ENCODE assay signal across 27 cellular contexts in genomic region chr19:3723110-3723488, GRCh38. TPM values are rescaled to one million over a fixed set of nuclear protein-coding genes. Genes with fewer than 3 reads are reported as not detected.
DNase-seq lines count a peak whose midpoint lies in the region; ATAC-seq and TF ChIP-seq lines count a peak whose summit lies in the region.
"Had no signal": no experiment of that assay in that cellular context is flagged by ENCODE, and none has a peak within 500 bp of the region (broad histone marks: within the 10 kb centered on the region; RNA-seq: fewer than 3 reads in every experiment).

No MANE protein-coding gene starts in this region.

- TF ChIP-seq CTCF in GM23338 (conservative IDR thresholded peaks at IDR 0.05; ENCODE audit: low read depth in 2 of 2) = no peak
- no peak for TF ChIP-seq CTCF in PC-9 (conservative IDR thresholded peaks at IDR 0.05)
- no peak for TF ChIP-seq CTCF in stomach (IDR thresholded peaks at IDR 0.05)
- no peak for TF ChIP-seq CTCF in PC-3 (conservative IDR thresholded peaks at IDR 0.05; ENCODE audit: low read depth, low read length)
- no peak for TF ChIP-seq CTCF in upper lobe of left lung (IDR thresholded peaks at IDR 0.05)

- ATAC-seq in GM23338 (no peak), PC-3 (no peak), upper lobe of left lung (ENCODE audit: low FRiP score in 2 of 2) (no peak), GM21737 (IDR thresholded peaks at IDR 0.05; ENCODE audit: unreplicated experiment) (no peak)
- ATAC-seq: left lobe of liver, T-helper 17 cell had no signal

- H3K27ac ChIP-seq in GM23338 (ENCODE audit: low read depth) (0 out of 2 replicates have a peak overlapping the region, but pooled peaks have one; percentile 76), PC-9 (peak overlapping the region; percentile 17; the same call in 1 of the 2 replicates), iPS-20b (ENCODE audit: low read length) (no peak overlapping the region), stomach (peak overlapping the region; percentile 78 to 88 (median 86)), PC-3 (ENCODE audit: low read length) (no peak overlapping the region), upper lobe of left lung (no peak overlapping the region)
- H3K27ac ChIP-seq: adrenal gland, SJSA1 had no signal

- no TSS peak for BruUV-seq in PC-9 (replicated peaks; lab: Mats Ljungman, UMichigan)
- BruUV-seq in PC-3 (replicated peaks; lab: Mats Ljungman, UMichigan) = no TSS peak

- CTCF ChIA-PET in PC-9 (lab: Charles Lee) = no interaction called here
- CTCF ChIA-PET in PC-3 (lab: Charles Lee) = no interaction called here

- H3K9me3 Mint-ChIP-seq in GM23338 = no peaks in the 10 kb centered on the region
- H3K9me3 Mint-ChIP-seq: activated T-helper 2 cell treated with anti-CD3 and anti-CD28 coated beads, Interferon-gamma antibody, Interleukin-2, Interleukin-4, amounts not matched to agents 10 μg/mL and 5 μg/mL and 100 μg/mL, durations not matched to agents 14 hours and 24 hours and 36 hours; neural crest cell; stimulated activated memory B cell treated with anti-CD40 and anti-IgM and Interleukin-4, amounts not matched to agents 10 μg/mL and 1 μg/mL and 100 μg/mL, for 72 hours had no signal

- no peaks in the 10 kb centered on the region for H3K36me3 Mint-ChIP-seq in GM23338 (ENCODE audit: low read depth)
- H3K36me3 Mint-ChIP-seq: stimulated activated memory B cell treated with anti-CD40 and anti-IgM and Interleukin-4, amounts not matched to agents 10 μg/mL and 1 μg/mL and 100 μg/mL, for 72 hours had no signal

- intact Hi-C loops in PC-9 (cut with micrococcal nuclease; ENCODE audit: unreplicated experiment) (no loop called here), stomach (cut with DNase I; ENCODE audit: low total_unique reads) (no loop called here), PC-3 (cut with micrococcal nuclease) (no loop called here)

- H3K4me3 Mint-ChIP-seq in GM23338 = peak overlapping the region; percentile 77
- H3K4me3 Mint-ChIP-seq: neural crest cell; stimulated activated memory B cell treated with anti-CD40 and anti-IgM and Interleukin-4, amounts not matched to agents 10 μg/mL and 1 μg/mL and 100 μg/mL, for 72 hours had no signal

- H3K9me3 ChIP-seq in PC-9 (ENCODE audit: insufficient read depth, low read depth) (no peaks in the 10 kb centered on the region), iPS-20b (ENCODE audit: insufficient read depth, low read depth, low read length) (no peaks in the 10 kb centered on the region), stomach (no peaks in the 10 kb centered on the region), PC-3 (ENCODE audit: low read length) (no peaks in the 10 kb centered on the region), upper lobe of left lung (no peaks in the 10 kb centered on the region)
- H3K9me3 ChIP-seq: adrenal gland had no signal

- H2AFZ ChIP-seq in GM23338 = no peak overlapping the region
- no peak overlapping the region for H2AFZ ChIP-seq in PC-9
- H2AFZ ChIP-seq in PC-3 (ENCODE audit: low read length) = no peak overlapping the region

- H3K36me3 ChIP-seq in GM23338 (ENCODE audit: insufficient read depth) (no peaks in the 10 kb centered on the region), PC-9 (ENCODE audit: low read depth) (no peaks in the 10 kb centered on the region), iPS-20b (ENCODE audit: insufficient read depth, low read depth, low read length) (no peaks in the 10 kb centered on the region), stomach (no peaks in the 10 kb centered on the region), PC-3 (ENCODE audit: low read depth, low read length) (no peaks in the 10 kb centered on the region), upper lobe of left lung (no peaks in the 10 kb centered on the region)
- H3K36me3 ChIP-seq: adrenal gland, SJSA1 had no signal

- H3K4me3 ChIP-seq in GM23338 (peak overlapping the region; percentile 83), PC-9 (peak overlapping the region; percentile 19; the same call in 1 of the 2 replicates), iPS-20b (ENCODE audit: low read length) (peak overlapping the region; percentile 78; the same call in 1 of the 2 replicates), stomach (peak overlapping the region in 2 of 4 donors; percentile 54 to 57), PC-3 (ENCODE audit: low read length) (no peak overlapping the region), upper lobe of left lung (no peak overlapping the region)
- H3K4me3 ChIP-seq: adrenal gland, SJSA1 had no signal

- no peak for TF ChIP-seq POLR2A in stomach (IDR thresholded peaks at IDR 0.05)
- no peak for TF ChIP-seq POLR2A in upper lobe of left lung (IDR thresholded peaks at IDR 0.05)

- H3K4me1 ChIP-seq in GM23338 (ENCODE audit: insufficient read depth) (peaks cover 15% of the 10 kb centered on the region; the same call in 1 of the 2 replicates), PC-9 (replicated peaks; ENCODE audit: insufficient read depth) (peaks cover 24% of the 10 kb centered on the region), iPS-20b (ENCODE audit: insufficient read depth, low read length) (no peaks in the 10 kb centered on the region; the same call in 1 of the 2 replicates), stomach (peaks cover 4 to 85% (median 58%) of the 10 kb centered on the region in 4 donors), PC-3 (ENCODE audit: insufficient read depth, low read length) (no peaks in the 10 kb centered on the region; the same call in 1 of the 2 replicates), upper lobe of left lung (peaks cover 16 to 31% (median 25%) of the 10 kb centered on the region in 4 donors)

- H3K27ac Mint-ChIP-seq in GM23338 = no peak overlapping the region; the same call in 1 of the 2 replicates
- H3K27ac Mint-ChIP-seq: activated T-helper 2 cell treated with anti-CD3 and anti-CD28 coated beads, Interferon-gamma antibody, Interleukin-2, Interleukin-4, amounts not matched to agents 10 μg/mL and 5 μg/mL and 100 μg/mL, durations not matched to agents 14 hours and 24 hours and 36 hours; stimulated activated memory B cell treated with anti-CD40 and anti-IgM and Interleukin-4, amounts not matched to agents 10 μg/mL and 1 μg/mL and 100 μg/mL, for 72 hours; T-helper 17 cell had no signal

- POLR2A ChIA-PET in PC-9 (lab: Charles Lee; ENCODE audit: unreplicated experiment) (no interaction called here), PC-3 (lab: Charles Lee; ENCODE audit: unreplicated experiment) (no interaction called here)

- 74 to 91% (median 86%) methylated on average over 5 of the region's 5 CpGs for WGBS in stomach, 5 donors
- 85 to 87% methylated on average over 5 of the region's 5 CpGs for WGBS in upper lobe of left lung, 2 donors

- H3K27me3 ChIP-seq in GM23338 (ENCODE audit: insufficient read depth) = no peaks in the 10 kb centered on the region
- H3K27me3 ChIP-seq in PC-9 (ENCODE audit: insufficient read depth, low read depth) = no peaks in the 10 kb centered on the region
- peaks cover 8% of the 10 kb centered on the region for H3K27me3 ChIP-seq in iPS-20b (ENCODE audit: insufficient read depth, low read length)
- H3K27me3 ChIP-seq in stomach = peaks cover 0 to 68% (median 36%) of the 10 kb centered on the region in 3 donors
- no peaks in the 10 kb centered on the region for H3K27me3 ChIP-seq in PC-3 (ENCODE audit: low read length)
- H3K27me3 ChIP-seq in upper lobe of left lung = peaks cover 3 to 20% (median 12%) of the 10 kb centered on the region in 4 donors

- H3K27me3 Mint-ChIP-seq in GM23338 (ENCODE audit: insufficient read depth, low read depth, poor library complexity) = peaks cover 16% of the 10 kb centered on the region
- H3K27me3 Mint-ChIP-seq: T-helper 17 cell had no signal

- H3F3A ChIP-seq in GM23338 (replicated peaks; ENCODE audit: low read depth) (no peaks in the 10 kb centered on the region), PC-9 (ENCODE audit: insufficient read depth, low read depth) (peaks cover 23% of the 10 kb centered on the region; the same call in 1 of the 2 replicates), PC-3 (ENCODE audit: low read length, unreplicated experiment) (no peaks in the 10 kb centered on the region)

- H3K9me2 ChIP-seq in GM23338 (ENCODE audit: insufficient read depth) = no peaks in the 10 kb centered on the region
- H3K9me2 ChIP-seq in PC-9 (ENCODE audit: insufficient read depth) = no peaks in the 10 kb centered on the region
- H3K9me2 ChIP-seq in PC-3 (replicated peaks; ENCODE audit: low read length) = no peaks in the 10 kb centered on the region

- H3K4me2 ChIP-seq in GM23338 (peak overlapping the region; percentile 97), PC-9 (peak overlapping the region; percentile 61), PC-3 (ENCODE audit: low read length) (no peak overlapping the region)

- no peak for TF ChIP-seq EP300 in stomach (IDR thresholded peaks at IDR 0.05)
- TF ChIP-seq EP300 in upper lobe of left lung (IDR thresholded peaks at IDR 0.05) = no peak

- no peaks in the 10 kb centered on the region for H4K20me1 ChIP-seq in GM23338 (replicated peaks; ENCODE audit: insufficient read depth)
- H4K20me1 ChIP-seq in PC-9 (ENCODE audit: insufficient read depth) = no peaks in the 10 kb centered on the region
- no peaks in the 10 kb centered on the region for H4K20me1 ChIP-seq in PC-3 (ENCODE audit: low read length)

- H3K79me2 ChIP-seq in GM23338 (replicated peaks; ENCODE audit: insufficient read depth) (no peaks in the 10 kb centered on the region), PC-9 (ENCODE audit: low read depth) (0 out of 2 replicates have a peak, but pooled peaks cover 8% of the 10 kb centered on the region), PC-3 (ENCODE audit: low read length) (no peaks in the 10 kb centered on the region)

- no peak overlapping the region for H3K9ac ChIP-seq in iPS-20b (ENCODE audit: low read depth, low read length)
- no peak overlapping the region for H3K9ac ChIP-seq in PC-3 (ENCODE audit: low read length)

- DNase-seq in GM23338 (ENCODE audit: low spot score) = no peak
- no peak for DNase-seq in PC-9
- no peak for DNase-seq in stomach
- DNase-seq in PC-3 = no peak
- no peak for DNase-seq in upper lobe of left lung
- DNase-seq: activated CD8-positive, alpha-beta memory T cell treated with anti-CD3 and anti-CD28 coated beads, Interleukin-2, amount 50 U/mL, for 4 hours; adrenal gland; COR-L47; cortex of kidney; GOT3; midbrain; MM.1S; NCI-H1436 treated with DMSO at 0.1 percent for 48 hours; NK-92 treated with Interleukin-12 subunit alpha and Interleukin-12 subunit beta, amount 100 ng/mL, for 24 hours; stimulated activated CD4-positive, alpha-beta T cell treated with anti-CD3 and anti-CD28 coated beads, Interleukin-2, amount 100 ng/mL, for 24 hours; T-helper 17 cell had no signal

- peaks cover 4% of the 10 kb centered on the region for H3K4me1 Mint-ChIP-seq in GM23338
- H3K4me1 Mint-ChIP-seq: neural crest cell had no signal

RNA-seq across cellular contexts. Expression of gene TJP3, which starts 14.9 kb away (rescaled TPM):
- 19.8 and 23.9 TPM in 2 replicates for total RNA-seq in GM23338 (2014; rRNA removed; shearing (Covaris generic))
- polyA plus RNA-seq in GM23338 (2016; fragmentation: Nextera tagmentation; extraction: Ambion mirVana) (14.1 and 18.2 TPM in 2 replicates), stomach (10 to 100 TPM; 62.3 to 96.1 (median 93.1) TPM)
- total RNA-seq in PC-9 (2021) (56.8 and 71.5 TPM in 2 replicates), stomach (100 to 1,000 TPM in 2 of 5 donors, 10 to 100 TPM in 3; 31.9 to 204 (median 95.1) TPM), PC-3 (2014; rRNA removed) (11.7 and 14.3 TPM in 2 replicates), upper lobe of left lung (10 to 100 TPM; 27.2 to 94.3 (median 55.5) TPM)
- total RNA-seq: neural crest cell, pulmonary artery endothelial cell, SJSA1, skeletal muscle tissue had no signal

RNA-seq across cellular contexts. Expression of gene PIP5K1C, which starts 22.8 kb away (rescaled TPM):
- total RNA-seq in GM23338 (2014; rRNA removed; shearing (Covaris generic)) = 35.2 and 46.7 TPM in 2 replicates
- 11.8 and 13.5 TPM in 2 replicates for polyA plus RNA-seq in GM23338 (2016; fragmentation: Nextera tagmentation; extraction: Ambion mirVana)
- total RNA-seq in PC-9 (2021) = 19.1 and 20.0 TPM in 2 replicates
- 100 to 1,000 TPM in 1 of 5 donors, 10 to 100 TPM in 4; 15.1 to 164 (median 36.8) TPM for total RNA-seq in stomach
- polyA plus RNA-seq in stomach = 10 to 100 TPM in 2 of 3 donors, 1 to 10 TPM in 1; 8.6 to 18.5 (median 12.5) TPM
- 16.1 and 21.2 TPM in 2 replicates for total RNA-seq in PC-3 (2014; rRNA removed)
- 10 to 100 TPM; 24.6 to 64.1 (median 43.1) TPM for total RNA-seq in upper lobe of left lung

RNA-seq across cellular contexts. Expression of gene APBA3, which starts 38.4 kb away (rescaled TPM):
- 31.8 and 56.1 TPM in 2 replicates for total RNA-seq in GM23338 (2014; rRNA removed; shearing (Covaris generic))
- polyA plus RNA-seq in GM23338 (2016; fragmentation: Nextera tagmentation; extraction: Ambion mirVana) (16.6 and 17.2 TPM in 2 replicates), stomach (10 to 100 TPM; 15.7 to 17.4 (median 16.7) TPM)
- total RNA-seq in PC-9 (2021) (16.0 and 22.1 TPM in 2 replicates), stomach (100 to 1,000 TPM in 1 of 5 donors, 10 to 100 TPM in 3, 1 to 10 TPM in 1; 9.4 to 111 (median 16.4) TPM), PC-3 (2014; rRNA removed) (21.4 and 23.9 TPM in 2 replicates), upper lobe of left lung (10 to 100 TPM; 13.4 to 92.2 (median 21.6) TPM)

RNA-seq across cellular contexts. Expression of gene MRPL54, which starts 39.4 kb away (rescaled TPM):
- 29.7 and 47.3 TPM in 2 replicates for total RNA-seq in GM23338 (2014; rRNA removed; shearing (Covaris generic))
- polyA plus RNA-seq in GM23338 (2016; fragmentation: Nextera tagmentation; extraction: Ambion mirVana) (89.9 and 93.1 TPM in 2 replicates), stomach (100 to 1,000 TPM; 155 to 221 (median 174) TPM)
- total RNA-seq in PC-9 (2021) (31.6 and 42.0 TPM in 2 replicates), stomach (100 to 1,000 TPM in 2 of 5 donors, 10 to 100 TPM in 3; 15.2 to 163 (median 58.7) TPM), PC-3 (2014; rRNA removed) (73.9 and 80.8 TPM in 2 replicates), upper lobe of left lung (10 to 100 TPM; 16.8 to 83.9 (median 65.5) TPM)

RNA-seq across cellular contexts. Expression of gene RAX2, which starts 48.9 kb away (rescaled TPM):
- total RNA-seq in GM23338 (2014; rRNA removed; shearing (Covaris generic)) = not detected in 2 replicates
- polyA plus RNA-seq in GM23338 (2016; fragmentation: Nextera tagmentation; extraction: Ambion mirVana) = 0.13 TPM in 1 of 2 replicates, not detected in the other
- total RNA-seq in PC-9 (2021) = not detected in 2 replicates
- total RNA-seq in stomach = not detected
- polyA plus RNA-seq in stomach = not detected
- not detected in 2 replicates for total RNA-seq in PC-3 (2014; rRNA removed)
- total RNA-seq in upper lobe of left lung = not detected
- total RNA-seq: activated T-helper 2 cell treated with anti-CD3 and anti-CD28 coated beads, Interferon-gamma antibody, Interleukin-2, Interleukin-4, amounts not matched to agents 10 μg/mL and 5 μg/mL and 100 μg/mL, durations not matched to agents 14 hours and 24 hours and 36 hours; adrenal gland; bronchial epithelial cell; left lobe of liver; neural crest cell; pulmonary artery endothelial cell; SJSA1; skeletal muscle tissue; T-helper 17 cell; temporal lobe had no signal
- polyA plus RNA-seq: adrenal gland had no signal

Comparison
In these comparisons a context has a peak if more than half of its experiments do, and no peak if none do; other contexts are left out.
1. H3K27ac ChIP-seq: peak in GM23338 (single experiment), PC-9 (single experiment) and stomach (5 of 5); none in iPS-20b (single experiment), PC-3 (single experiment) and upper lobe of left lung (0 of 4).
2. H3K4me3 ChIP-seq: peak in GM23338 (single experiment), PC-9 (single experiment) and iPS-20b (single experiment); none in PC-3 (single experiment) and upper lobe of left lung (0 of 4).